21 cellular contexts compared by ENCODE assay signal in the genomic region with DNA sequence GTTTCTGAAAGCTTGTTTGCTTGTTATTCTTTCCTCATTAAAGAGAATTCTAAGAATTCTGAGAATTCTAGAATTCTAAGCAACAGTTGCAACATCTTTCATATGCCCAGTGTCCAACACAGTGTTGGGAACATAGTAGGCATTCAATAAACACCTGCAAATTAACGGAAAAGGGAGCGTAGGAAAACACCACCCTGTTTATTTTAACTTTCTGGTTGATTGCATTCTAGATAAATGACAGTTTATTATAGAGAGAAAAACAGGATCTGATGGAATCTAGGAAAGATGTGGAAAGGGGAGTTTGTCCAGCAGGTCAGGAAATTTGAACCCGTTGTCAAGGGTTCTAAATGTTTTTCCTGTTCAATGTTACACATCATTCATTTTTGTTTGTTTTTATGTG. TPM values are rescaled to one million over a fixed set of nuclear protein-coding genes. Genes with fewer than 3 reads are reported as not detected.
DNase-seq lines count a peak whose midpoint lies in the region; ATAC-seq and TF ChIP-seq lines count a peak whose summit lies in the region.
"Had no signal": no experiment of that assay in that cellular context is flagged by ENCODE, and none has a peak within 500 bp of the region (broad histone marks: within the 10 kb centered on the region; RNA-seq: fewer than 3 reads in every experiment).

No MANE protein-coding gene starts in this region.

- no peaks in the 10 kb centered on the region for H3K27me3 ChIP-seq in mammary epithelial cell (ENCODE audit: insufficient read depth, low read length)
- H3K27me3 ChIP-seq in thyroid gland = no peaks in the 10 kb centered on the region
- no peaks in the 10 kb centered on the region for H3K27me3 ChIP-seq in neuronal stem cell (ENCODE audit: control insufficient read depth in 3 of 3, insufficient read depth in 3 of 3, low read depth in 1 of 3, low read length in 3 of 3)
- H3K27me3 ChIP-seq: BLaER1 had no signal

- H3K9me3 ChIP-seq in mammary epithelial cell (replicated peaks; ENCODE audit: insufficient read depth, low read length) (no peaks in the 10 kb centered on the region), thyroid gland (no peaks in the 10 kb centered on the region), neuronal stem cell (replicated peaks in 1 of 2; ENCODE audit: control insufficient read depth in 2 of 2, insufficient read depth in 1 of 2, low read depth in 1 of 2, low read length in 2 of 2) (no peaks in the 10 kb centered on the region)
- H3K9me3 ChIP-seq: BLaER1, SJCRH30 had no signal

- H3K36me3 Mint-ChIP-seq in MCF 10A (ENCODE audit: insufficient read depth, unreplicated experiment) = no peaks in the 10 kb centered on the region
- H3K36me3 Mint-ChIP-seq: CD8-positive, alpha-beta T cell; IgD-negative memory B cell had no signal

- H4K8ac ChIP-seq in neuronal stem cell (ENCODE audit: low read depth, low read length) = no peak overlapping the region

- H3K4me1 ChIP-seq in mammary epithelial cell (ENCODE audit: insufficient read depth, low read length) (peaks cover 7% of the 10 kb centered on the region), thyroid gland (peaks cover 16 to 19% of the 10 kb centered on the region in 2 donors), neuronal stem cell (ENCODE audit: control insufficient read depth in 2 of 2, insufficient read depth in 1 of 2, low read depth in 1 of 2, low read length in 2 of 2) (no peaks in the 10 kb centered on the region)
- H3K4me1 ChIP-seq: SJCRH30 had no signal

- no peak overlapping the region for H2AK5ac ChIP-seq in neuronal stem cell (ENCODE audit: low read depth, low read length)

- H3K27ac ChIP-seq in mammary epithelial cell (ENCODE audit: insufficient read depth, low read depth, low read length) (no peak overlapping the region), thyroid gland (peak overlapping the region in 2 of 3 donors; percentile 39 to 54), neuronal stem cell (replicated peaks; ENCODE audit: low read length) (no peak overlapping the region)
- H3K27ac ChIP-seq: BLaER1, RWPE1, SJCRH30 had no signal

- in situ Hi-C loops in mammary epithelial cell (cut with MboI; ENCODE audit: low sequenced_read_pairs in 2 of 2) = no loop called here

- no peak overlapping the region for H3K27ac Mint-ChIP-seq in MCF 10A (ENCODE audit: low read depth, unreplicated experiment)
- H3K27ac Mint-ChIP-seq: CD8-positive, alpha-beta T cell; HFFc6; IgD-negative memory B cell had no signal

- no peak overlapping the region for H2BK12ac ChIP-seq in neuronal stem cell (ENCODE audit: low read length)

- TF ChIP-seq CTCF in MCF 10A (IDR thresholded peaks at IDR 0.05; ENCODE audit: unreplicated experiment) (no peak), mammary epithelial cell (conservative IDR thresholded peaks at IDR 0.05 in 1 of 2, IDR thresholded peaks at IDR 0.05 in 1 of 2; ENCODE audit: extremely low read depth in 1 of 2, insufficient read depth in 1 of 2, low read depth in 1 of 2, low read length in 2 of 2) (no peak), thyroid gland (IDR thresholded peaks at IDR 0.05) (no peak)

- no peak overlapping the region for H3K4me3 ChIP-seq in mammary epithelial cell (replicated peaks in 1 of 3; ENCODE audit: insufficient read depth in 1 of 3, low read depth in 2 of 3, low read length in 3 of 3)
- H3K4me3 ChIP-seq in thyroid gland (replicated peaks in 1 of 3) = no peak overlapping the region
- no peak overlapping the region for H3K4me3 ChIP-seq in neuronal stem cell (ENCODE audit: low read length in 2 of 2)
- H3K4me3 ChIP-seq: BLaER1, SJCRH30 had no signal

- no peak overlapping the region for H2BK120ac ChIP-seq in neuronal stem cell (ENCODE audit: low read depth, low read length)

- H3K14ac ChIP-seq in neuronal stem cell (ENCODE audit: low read length) = no peak overlapping the region

- BruUV-seq in MCF 10A (replicated peaks; lab: Mats Ljungman, UMichigan) (no TSS peak), mammary epithelial cell (replicated peaks; lab: Mats Ljungman, UMichigan) (no TSS peak)

- intact Hi-C loops in MCF 10A (cut with micrococcal nuclease) (no loop called here), mammary epithelial cell (cut with micrococcal nuclease) (no loop called here), thyroid gland (cut with DNase I) (no loop called here)

- H3K4me2 ChIP-seq in mammary epithelial cell (ENCODE audit: insufficient read depth, low read depth, low read length) (no peak overlapping the region), neuronal stem cell (ENCODE audit: insufficient read depth, low read length, poor library complexity, severe bottlenecking) (no peak overlapping the region)
- H3K4me2 ChIP-seq: BLaER1 had no signal

- no peak overlapping the region for H3K18ac ChIP-seq in neuronal stem cell (ENCODE audit: low read length)

- no peaks in the 10 kb centered on the region for H3K79me2 ChIP-seq in mammary epithelial cell (ENCODE audit: insufficient read depth, low read length)

- CTCF ChIA-PET in MCF 10A (lab: Yijun Ruan, JAX) (interaction anchor here (1.2 kb wide), 1 partner anchor 13 kb away, joined by 3 read pairs; no protein-coding TSS in a partner anchor), mammary epithelial cell (lab: Charles Lee; ENCODE audit: low non-redundant PET) (no interaction called here)

- H2AFZ ChIP-seq in mammary epithelial cell (ENCODE audit: low read depth, low read length) (no peak overlapping the region), neuronal stem cell (ENCODE audit: low read length) (no peak overlapping the region)

- no peak overlapping the region for H2BK15ac ChIP-seq in neuronal stem cell (ENCODE audit: low read length)

- peak; percentile 27 for DNase-seq in MCF 10A (ENCODE audit: unreplicated experiment)
- no peak for DNase-seq in mammary epithelial cell
- DNase-seq in amniotic epithelial cell (ENCODE audit: low read depth) = peak; percentile 38
- DNase-seq in left kidney (ENCODE audit: low read depth, low spot score) = peak; percentile 68
- no peak for DNase-seq in thyroid gland
- no peak for DNase-seq in DMS79 (lab: John Stamatoyannopoulos, UW)
- no peak for DNase-seq in neuronal stem cell (ENCODE audit: low spot score)
- DNase-seq: CD8-positive, alpha-beta T cell; DMS79 treated with DMSO at 0.1 percent for 48 hours; HFFc6; MV-4-11; NCI-H1436; NCI-H2029; NCI-H2171; NCI-H446; NK-92 treated with Interleukin-12 subunit alpha and Interleukin-12 subunit beta, amount 100 ng/mL, for 24 hours; SJCRH30 had no signal

- no peaks in the 10 kb centered on the region for H3K79me1 ChIP-seq in neuronal stem cell (ENCODE audit: low read depth, low read length)

- TF ChIP-seq POLR2A in thyroid gland (IDR thresholded peaks at IDR 0.05) = no peak

- no peaks in the 10 kb centered on the region for H3K9me3 Mint-ChIP-seq in MCF 10A (ENCODE audit: unreplicated experiment)
- H3K9me3 Mint-ChIP-seq: CD8-positive, alpha-beta T cell; HFFc6 had no signal

- no peak overlapping the region for H4K91ac ChIP-seq in neuronal stem cell (ENCODE audit: low read depth, low read length, poor library complexity)

- H3K27me3 Mint-ChIP-seq in MCF 10A (ENCODE audit: insufficient read depth, unreplicated experiment) = no peaks in the 10 kb centered on the region

- no peak for ATAC-seq in GM19452 (IDR thresholded peaks at IDR 0.05; ENCODE audit: unreplicated experiment)
- ATAC-seq: CD8-positive, alpha-beta T cell had no signal

- H3K23ac ChIP-seq in neuronal stem cell (ENCODE audit: low read depth, low read length, poor library complexity) = no peak overlapping the region

- H3K9ac ChIP-seq in mammary epithelial cell (ENCODE audit: insufficient read depth, low read length) (no peak overlapping the region), neuronal stem cell (ENCODE audit: low read depth, low read length, poor library complexity) (no peak overlapping the region)
- H3K9ac ChIP-seq: BLaER1 had no signal

- no peak overlapping the region for H3K4ac ChIP-seq in neuronal stem cell (ENCODE audit: low read length)

- H2BK5ac ChIP-seq in neuronal stem cell (ENCODE audit: low read length) = no peak overlapping the region

- H4K20me1 ChIP-seq in mammary epithelial cell (ENCODE audit: insufficient read depth, low read length) = no peaks in the 10 kb centered on the region
- H4K20me1 ChIP-seq: BLaER1 had no signal

- H3K4me1 Mint-ChIP-seq in MCF 10A (ENCODE audit: insufficient read depth, unreplicated experiment) = no peaks in the 10 kb centered on the region
- H3K4me1 Mint-ChIP-seq: IgD-negative memory B cell had no signal

- H3K36me3 ChIP-seq in mammary epithelial cell (ENCODE audit: insufficient read depth, low read length) (no peaks in the 10 kb centered on the region), thyroid gland (no peaks in the 10 kb centered on the region), neuronal stem cell (replicated peaks in 1 of 2; ENCODE audit: control insufficient read depth in 2 of 2, insufficient read depth in 2 of 2, low read length in 2 of 2) (no peaks in the 10 kb centered on the region)
- H3K36me3 ChIP-seq: BLaER1, SJCRH30 had no signal

- POLR2A ChIA-PET in MCF 10A (lab: Yijun Ruan, JAX) = interaction anchor here (1.1 kb wide), 1 partner anchor 63 kb away, joined by 5 read pairs; no protein-coding TSS in a partner anchor

- WGBS in mammary epithelial cell (ENCODE audit: low coverage, missing lambda C conversion rate) = 100% methylated on average over 3 of the region's 3 CpGs
- WGBS in thyroid gland, 2 donors = 42 to 59% methylated on average over 3 of the region's 3 CpGs
- no CpG with 5 or more reads among the region's 3 CpGs for WGBS in neuronal stem cell (ENCODE audit: extremely low coverage in 2 of 2, insufficient read length in 2 of 2, insufficient replicate concordance in 1 of 2), 2 donors

- dilution Hi-C loops in mammary epithelial cell (cut with HindIII; ENCODE audit: low sequenced_read_pairs) = no loop called here

- H3K4me3 Mint-ChIP-seq in MCF 10A (ENCODE audit: unreplicated experiment) = no peak overlapping the region
- H3K4me3 Mint-ChIP-seq: CD8-positive, alpha-beta T cell; HFFc6; IgD-negative memory B cell had no signal

RNA-seq across cellular contexts. Expression of a gene that starts 24.2 kb away (rescaled TPM):
- 125 and 163 TPM in 2 replicates for total RNA-seq in MCF 10A (2022)
- 100 to 1,000 TPM; 183 to 440 TPM for total RNA-seq in mammary epithelial cell
- polyA plus RNA-seq in mammary epithelial cell = 232 TPM
- polyA minus RNA-seq in mammary epithelial cell = 231 TPM
- total RNA-seq in thyroid gland = 100 to 1,000 TPM; 379 to 821 (median 437) TPM
- 60.3 TPM for polyA plus RNA-seq in neuronal stem cell (2013, experiment 1 of 2)
- 63.1 TPM for polyA plus RNA-seq in neuronal stem cell (2013, experiment 2 of 2)
- total RNA-seq: CD8-positive, alpha-beta T cell had no signal
- polyA plus RNA-seq: IgD-negative memory B cell had no signal

Comparison
In these comparisons a context has a peak if more than half of its experiments do, and no peak if none do; other contexts are left out.
1. DNase-seq: peak in MCF 10A (single experiment), amniotic epithelial cell (single experiment) and left kidney (single experiment); none in mammary epithelial cell (single experiment), thyroid gland (0 of 2), DMS79 (single experiment) and neuronal stem cell (single experiment).
2. H3K27ac ChIP-seq: peak in thyroid gland (2 of 3); none in mammary epithelial cell (single experiment) and neuronal stem cell (single experiment).